18 cellular contexts compared by ENCODE assay signal in genomic region chr15:101100593-101101442, GRCh38.
DNase-seq lines count a peak whose midpoint lies in the region; TF ChIP-seq lines count a peak whose summit lies in the region.
"Had no signal": no experiment of that assay in that cellular context is flagged by ENCODE, and none has a peak within 500 bp of the region (broad histone marks: within the 10 kb centered on the region; RNA-seq: fewer than 3 reads in every experiment).

No MANE protein-coding gene starts in this region.

- H3K4me3 Mint-ChIP-seq in osteocyte (ENCODE audit: unreplicated experiment) (no peak overlapping the region), endothelial cell (ENCODE audit: unreplicated experiment) (no peak overlapping the region)

- no peaks in the 10 kb centered on the region for H3K27me3 Mint-ChIP-seq in osteocyte (ENCODE audit: unreplicated experiment)
- no peaks in the 10 kb centered on the region for H3K27me3 Mint-ChIP-seq in endothelial cell (ENCODE audit: unreplicated experiment)

- H3K9me3 Mint-ChIP-seq in osteocyte (ENCODE audit: unreplicated experiment) (no peaks in the 10 kb centered on the region), endothelial cell (ENCODE audit: unreplicated experiment) (no peaks in the 10 kb centered on the region)

- H3K4me1 ChIP-seq in HEK293 (ENCODE audit: control insufficient read depth, insufficient read depth, low read length): no peaks in the 10 kb centered on the region

- no peak overlapping the region for H3K27ac Mint-ChIP-seq in osteocyte (ENCODE audit: unreplicated experiment)
- no peak overlapping the region for H3K27ac Mint-ChIP-seq in endothelial cell (ENCODE audit: unreplicated experiment)

- H3K4me3 ChIP-seq in HEK293 (ENCODE audit: low read depth, low read length): no peak overlapping the region

- no peaks in the 10 kb centered on the region for H3K36me3 ChIP-seq in HEK293 (ENCODE audit: control insufficient read depth in 2 of 2, insufficient read depth in 1 of 2, low read length in 2 of 2)

- TF ChIP-seq CTCF in HEK293 (tag by site-specific recombination; IDR thresholded peaks at IDR 0.05) (peak; percentile 18; the same call in 1 of the 2 replicates), osteocyte (IDR thresholded peaks at IDR 0.05) (peak; percentile 43), endothelial cell (IDR thresholded peaks at IDR 0.05; ENCODE audit: unreplicated experiment) (no peak)

- DNase-seq in RPMI8226 (peak; percentile 24), dermis blood vessel endothelial cell (peak; percentile 21), osteocyte (ENCODE audit: extremely low spot score, unreplicated experiment) (no peak), NCI-H1417 (lab: John Stamatoyannopoulos, UW) (no peak), SKM-1 treated with dmso at 0.1 percent for 144 hours (lab: John Stamatoyannopoulos, UW; ENCODE audit: unreplicated experiment) (no peak), endothelial cell (ENCODE audit: low spot score) (no peak)
- DNase-seq: AML-193, IMR-90, MM.1S, NCI-H1092, NCI-H2081, NCI-H2171 treated with DMSO at 0.1 percent for 48 hours, NCI-H446 treated with DMSO at 0.1 percent for 48 hours, NCI-H69, OCI-M1, SIG-M5 had no signal

- POLR2A ChIA-PET in HEK293 (lab: Yijun Ruan, JAX): interaction anchor here (1.1 kb wide), 1 partner anchor 151 kb away, joined by 3 read pairs; the partner anchor contains the start of gene CHSY1

- H3K9me3 ChIP-seq in HEK293 (ENCODE audit: control insufficient read depth, insufficient read depth, low read depth, low read length): no peaks in the 10 kb centered on the region

- H3K4me1 Mint-ChIP-seq in osteocyte (ENCODE audit: unreplicated experiment): peaks cover 12% of the 10 kb centered on the region
- H3K4me1 Mint-ChIP-seq in endothelial cell (ENCODE audit: unreplicated experiment): no peaks in the 10 kb centered on the region

- CTCF ChIA-PET in HEK293 (lab: Yijun Ruan, JAX): interaction anchor here (0.6 to 1.3 kb wide), 4 partner anchors 11 to 522 kb away, joined by 3 to 4 read pairs (median 3); no protein-coding TSS in a partner anchor

- no peaks in the 10 kb centered on the region for H3K36me3 Mint-ChIP-seq in osteocyte (ENCODE audit: unreplicated experiment)
- no peaks in the 10 kb centered on the region for H3K36me3 Mint-ChIP-seq in endothelial cell (ENCODE audit: low read depth, unreplicated experiment)

- no peak overlapping the region for H3K27ac ChIP-seq in HEK293 (ENCODE audit: extremely low read depth, low read depth, low read length)
- H3K27ac ChIP-seq: C4-2B had no signal

TF ChIP-seq in HEK293, 187 proteins besides CTCF, POLR2A, EP300 and RAD21:
- no peak for TF ChIP-seq ZNF514 (tag by site-specific recombination; IDR thresholded peaks at IDR 0.05)
- TF ChIP-seq, protein P1, sequence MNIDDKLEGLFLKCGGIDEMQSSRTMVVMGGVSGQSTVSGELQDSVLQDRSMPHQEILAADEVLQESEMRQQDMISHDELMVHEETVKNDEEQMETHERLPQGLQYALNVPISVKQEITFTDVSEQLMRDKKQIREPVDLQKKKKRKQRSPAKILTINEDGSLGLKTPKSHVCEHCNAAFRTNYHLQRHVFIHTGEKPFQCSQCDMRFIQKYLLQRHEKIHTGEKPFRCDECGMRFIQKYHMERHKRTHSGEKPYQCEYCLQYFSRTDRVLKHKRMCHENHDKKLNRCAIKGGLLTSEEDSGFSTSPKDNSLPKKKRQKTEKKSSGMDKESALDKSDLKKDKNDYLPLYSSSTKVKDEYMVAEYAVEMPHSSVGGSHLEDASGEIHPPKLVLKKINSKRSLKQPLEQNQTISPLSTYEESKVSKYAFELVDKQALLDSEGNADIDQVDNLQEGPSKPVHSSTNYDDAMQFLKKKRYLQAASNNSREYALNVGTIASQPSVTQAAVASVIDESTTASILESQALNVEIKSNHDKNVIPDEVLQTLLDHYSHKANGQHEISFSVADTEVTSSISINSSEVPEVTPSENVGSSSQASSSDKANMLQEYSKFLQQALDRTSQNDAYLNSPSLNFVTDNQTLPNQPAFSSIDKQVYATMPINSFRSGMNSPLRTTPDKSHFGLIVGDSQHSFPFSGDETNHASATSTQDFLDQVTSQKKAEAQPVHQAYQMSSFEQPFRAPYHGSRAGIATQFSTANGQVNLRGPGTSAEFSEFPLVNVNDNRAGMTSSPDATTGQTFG (tag by site-specific recombination; IDR thresholded peaks at IDR 0.05; ENCODE audit: borderline replicate concordance): no peak
- no peak for TF ChIP-seq ZNF585B (tag by site-specific recombination; IDR thresholded peaks at IDR 0.05)
- TF ChIP-seq ZNF24 (tag by site-specific recombination; IDR thresholded peaks at IDR 0.05): no peak
- TF ChIP-seq ZFP37 (tag by site-specific recombination; IDR thresholded peaks at IDR 0.05): no peak

Comparison
In these comparisons a context has a peak if more than half of its experiments do, and no peak if none do; other contexts are left out.
1. DNase-seq: peak in RPMI8226 (single experiment) and dermis blood vessel endothelial cell (single experiment); none in osteocyte (single experiment), NCI-H1417 (0 of 3), SKM-1 treated with dmso at 0.1 percent for 144 hours (single experiment) and endothelial cell (single experiment).